1 cellular context compared by ENCODE assay signal in genomic region chr2:70919672-70920366, GRCh38.
TF ChIP-seq lines count a peak whose summit lies in the region.

No MANE protein-coding gene starts in this region.

TF ChIP-seq in SK-N-SH, 30 proteins besides CTCF, POLR2A, EP300 and RAD21 (continued from another document):
- TF ChIP-seq, protein P1, sequence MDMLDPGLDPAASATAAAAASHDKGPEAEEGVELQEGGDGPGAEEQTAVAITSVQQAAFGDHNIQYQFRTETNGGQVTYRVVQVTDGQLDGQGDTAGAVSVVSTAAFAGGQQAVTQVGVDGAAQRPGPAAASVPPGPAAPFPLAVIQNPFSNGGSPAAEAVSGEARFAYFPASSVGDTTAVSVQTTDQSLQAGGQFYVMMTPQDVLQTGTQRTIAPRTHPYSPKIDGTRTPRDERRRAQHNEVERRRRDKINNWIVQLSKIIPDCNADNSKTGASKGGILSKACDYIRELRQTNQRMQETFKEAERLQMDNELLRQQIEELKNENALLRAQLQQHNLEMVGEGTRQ (IDR thresholded peaks at IDR 0.05; ENCODE audit: borderline replicate concordance, low read depth, low read length) = no peak
- no peak for TF ChIP-seq GABPA (IDR thresholded peaks at IDR 0.05; ENCODE audit: low read depth)
- TF ChIP-seq, protein P2, sequence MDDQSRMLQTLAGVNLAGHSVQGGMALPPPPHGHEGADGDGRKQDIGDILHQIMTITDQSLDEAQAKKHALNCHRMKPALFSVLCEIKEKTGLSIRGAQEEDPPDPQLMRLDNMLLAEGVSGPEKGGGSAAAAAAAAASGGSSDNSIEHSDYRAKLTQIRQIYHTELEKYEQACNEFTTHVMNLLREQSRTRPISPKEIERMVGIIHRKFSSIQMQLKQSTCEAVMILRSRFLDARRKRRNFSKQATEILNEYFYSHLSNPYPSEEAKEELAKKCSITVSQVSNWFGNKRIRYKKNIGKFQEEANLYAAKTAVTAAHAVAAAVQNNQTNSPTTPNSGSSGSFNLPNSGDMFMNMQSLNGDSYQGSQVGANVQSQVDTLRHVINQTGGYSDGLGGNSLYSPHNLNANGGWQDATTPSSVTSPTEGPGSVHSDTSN (IDR thresholded peaks at IDR 0.05) = no peak
- TF ChIP-seq RXRA (IDR thresholded peaks at IDR 0.05; ENCODE audit: borderline replicate concordance, low read depth) = no peak
- no peak for TF ChIP-seq MEF2A (IDR thresholded peaks at IDR 0.05; ENCODE audit: borderline replicate concordance, low read depth)
- TF ChIP-seq NFIC (IDR thresholded peaks at IDR 0.05; ENCODE audit: borderline replicate concordance) = no peak
- TF ChIP-seq, protein P3, sequence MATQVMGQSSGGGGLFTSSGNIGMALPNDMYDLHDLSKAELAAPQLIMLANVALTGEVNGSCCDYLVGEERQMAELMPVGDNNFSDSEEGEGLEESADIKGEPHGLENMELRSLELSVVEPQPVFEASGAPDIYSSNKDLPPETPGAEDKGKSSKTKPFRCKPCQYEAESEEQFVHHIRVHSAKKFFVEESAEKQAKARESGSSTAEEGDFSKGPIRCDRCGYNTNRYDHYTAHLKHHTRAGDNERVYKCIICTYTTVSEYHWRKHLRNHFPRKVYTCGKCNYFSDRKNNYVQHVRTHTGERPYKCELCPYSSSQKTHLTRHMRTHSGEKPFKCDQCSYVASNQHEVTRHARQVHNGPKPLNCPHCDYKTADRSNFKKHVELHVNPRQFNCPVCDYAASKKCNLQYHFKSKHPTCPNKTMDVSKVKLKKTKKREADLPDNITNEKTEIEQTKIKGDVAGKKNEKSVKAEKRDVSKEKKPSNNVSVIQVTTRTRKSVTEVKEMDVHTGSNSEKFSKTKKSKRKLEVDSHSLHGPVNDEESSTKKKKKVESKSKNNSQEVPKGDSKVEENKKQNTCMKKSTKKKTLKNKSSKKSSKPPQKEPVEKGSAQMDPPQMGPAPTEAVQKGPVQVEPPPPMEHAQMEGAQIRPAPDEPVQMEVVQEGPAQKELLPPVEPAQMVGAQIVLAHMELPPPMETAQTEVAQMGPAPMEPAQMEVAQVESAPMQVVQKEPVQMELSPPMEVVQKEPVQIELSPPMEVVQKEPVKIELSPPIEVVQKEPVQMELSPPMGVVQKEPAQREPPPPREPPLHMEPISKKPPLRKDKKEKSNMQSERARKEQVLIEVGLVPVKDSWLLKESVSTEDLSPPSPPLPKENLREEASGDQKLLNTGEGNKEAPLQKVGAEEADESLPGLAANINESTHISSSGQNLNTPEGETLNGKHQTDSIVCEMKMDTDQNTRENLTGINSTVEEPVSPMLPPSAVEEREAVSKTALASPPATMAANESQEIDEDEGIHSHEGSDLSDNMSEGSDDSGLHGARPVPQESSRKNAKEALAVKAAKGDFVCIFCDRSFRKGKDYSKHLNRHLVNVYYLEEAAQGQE (IDR thresholded peaks at IDR 0.05; ENCODE audit: low read depth, low read length) = no peak
- no peak for TF ChIP-seq TAF1 (IDR thresholded peaks at IDR 0.05; ENCODE audit: borderline replicate concordance, low read depth, low read length)
- TF ChIP-seq FOSL2 (IDR thresholded peaks at IDR 0.05; ENCODE audit: borderline replicate concordance, low read depth) = no peak
- 0 out of 2 replicates have a peak, but pooled peaks have one; percentile 16 for TF ChIP-seq RCOR1 (IDR thresholded peaks at IDR 0.05; ENCODE audit: low read length)
